Comparison of ENCODE assay signal across 22 cellular contexts in genomic region chr10:29925771-29926345, GRCh38.
DNase-seq lines count a peak whose midpoint lies in the region; ATAC-seq, FAIRE-seq and TF ChIP-seq lines count a peak whose summit lies in the region.
"Had no signal": no experiment of that assay in that cellular context is flagged by ENCODE, and none has a peak within 500 bp of the region (broad histone marks: within the 10 kb centered on the region; RNA-seq: fewer than 3 reads in every experiment).

No MANE protein-coding gene starts in this region.

- peaks cover 0 to 17% (median 0%) of the 10 kb centered on the region in 11 experiments; a peak in 3 of 22 replicates for H3K36me3 ChIP-seq in BLaER1 treated with 17β-estradiol and CSF1 and Interleukin-3, amounts not matched to agents 10 nM and 100 nM
- peaks cover 4% of the 10 kb centered on the region; the same call in 1 of the 2 replicates for H3K36me3 ChIP-seq in GM23338 (ENCODE audit: insufficient read depth)
- H3K36me3 ChIP-seq in astrocyte (ENCODE audit: insufficient read depth, low read length): no peaks in the 10 kb centered on the region
- no peaks in the 10 kb centered on the region for H3K36me3 ChIP-seq in body of pancreas (replicated peaks in 1 of 2; ENCODE audit: insufficient read depth in 1 of 2, low read depth in 2 of 2)
- H3K36me3 ChIP-seq: tibial nerve had no signal

- no peak for FAIRE-seq in astrocyte (lab: Jason Lieb, UNC)

- H3K9me3 Mint-ChIP-seq in GM23338 (no peaks in the 10 kb centered on the region; the same call in 1 of the 3 replicates), astrocyte (ENCODE audit: unreplicated experiment) (peaks cover 16% of the 10 kb centered on the region), neural crest cell (peaks cover 22% of the 10 kb centered on the region)

- no peaks in the 10 kb centered on the region for H3F3A ChIP-seq in GM23338 (replicated peaks; ENCODE audit: low read depth)

- H3K4me1 Mint-ChIP-seq in GM23338: peaks cover 24% of the 10 kb centered on the region
- peaks cover 21% of the 10 kb centered on the region for H3K4me1 Mint-ChIP-seq in astrocyte (ENCODE audit: low read depth, unreplicated experiment)
- peaks cover 25% of the 10 kb centered on the region for H3K4me1 Mint-ChIP-seq in neural crest cell

- H3K4me3 ChIP-seq in BLaER1 treated with 17β-estradiol and CSF1 and Interleukin-3, amounts not matched to agents 10 nM and 100 nM: peak overlapping the region in 6 of 10 experiments; percentile 0 to 46 (median 12); a peak in 4 of 20 replicates
- H3K4me3 ChIP-seq in GM23338 (no peak overlapping the region), astrocyte (ENCODE audit: insufficient read depth, low read depth, low read length) (no peak overlapping the region), body of pancreas (no peak overlapping the region)
- H3K4me3 ChIP-seq: tibial nerve had no signal

- no peak overlapping the region for H3K4me3 Mint-ChIP-seq in GM23338
- no peak overlapping the region for H3K4me3 Mint-ChIP-seq in astrocyte (ENCODE audit: unreplicated experiment)
- H3K4me3 Mint-ChIP-seq in neural crest cell: no peak overlapping the region
- H3K4me3 Mint-ChIP-seq: activated naive CD8-positive, alpha-beta T cell treated with anti-CD3 and anti-CD28 coated beads, Interleukin-2, amount 10 ng/mL, durations not matched to agents 7 days and 5 days; naive thymus-derived CD4-positive, alpha-beta T cell; T-helper 1 cell treated with Interleukin-12 subunit alpha and Interleukin-12 subunit beta and Interleukin-4 antibody, amounts not matched to agents 30 μg/mL and 1 μg/mL, for 36 hours had no signal

- no peaks in the 10 kb centered on the region for H3K9me2 ChIP-seq in GM23338 (ENCODE audit: insufficient read depth)

- H3K9ac ChIP-seq in BLaER1 treated with 17β-estradiol and CSF1 and Interleukin-3, amounts not matched to agents 10 nM and 100 nM: no peak overlapping the region
- H3K9ac ChIP-seq in astrocyte (ENCODE audit: low read length): no peak overlapping the region
- H3K9ac ChIP-seq: parathyroid adenoma had no signal

- H3K36me3 Mint-ChIP-seq in GM23338 (ENCODE audit: low read depth) (no peaks in the 10 kb centered on the region), astrocyte (ENCODE audit: low read depth, unreplicated experiment) (no peaks in the 10 kb centered on the region), neural crest cell (ENCODE audit: low read depth) (peaks cover 5% of the 10 kb centered on the region)
- H3K36me3 Mint-ChIP-seq: activated naive CD8-positive, alpha-beta T cell treated with anti-CD3 and anti-CD28 coated beads, Interleukin-2, amount 10 ng/mL, durations not matched to agents 7 days and 5 days had no signal

- H3K4me1 ChIP-seq in BLaER1 treated with 17β-estradiol and CSF1 and Interleukin-3, amounts not matched to agents 10 nM and 100 nM: peaks cover 22 to 37% (median 29%) of the 10 kb centered on the region in 10 experiments
- H3K4me1 ChIP-seq in GM23338 (ENCODE audit: insufficient read depth) (no peaks in the 10 kb centered on the region), astrocyte (ENCODE audit: insufficient read depth, low read length) (peaks cover 6% of the 10 kb centered on the region), body of pancreas (peaks cover 4% of the 10 kb centered on the region)
- H3K4me1 ChIP-seq: tibial nerve had no signal

- H3K79me2 ChIP-seq in GM23338 (replicated peaks; ENCODE audit: insufficient read depth): no peaks in the 10 kb centered on the region
- H3K79me2 ChIP-seq in astrocyte (ENCODE audit: insufficient read depth, low read length): no peaks in the 10 kb centered on the region
- H3K79me2 ChIP-seq: parathyroid adenoma had no signal

- intact Hi-C loops in body of pancreas (cut with DNase I): no loop called here

- H3K27ac Mint-ChIP-seq in GM23338: no peak overlapping the region
- no peak overlapping the region for H3K27ac Mint-ChIP-seq in astrocyte (ENCODE audit: unreplicated experiment)
- H3K27ac Mint-ChIP-seq in neural crest cell (ENCODE audit: unreplicated experiment): peak overlapping the region; percentile 54
- H3K27ac Mint-ChIP-seq: activated naive CD8-positive, alpha-beta T cell treated with anti-CD3 and anti-CD28 coated beads, Interleukin-2, amount 10 ng/mL, durations not matched to agents 7 days and 5 days; naive thymus-derived CD4-positive, alpha-beta T cell; T-helper 1 cell treated with Interleukin-12 subunit alpha and Interleukin-12 subunit beta and Interleukin-4 antibody, amounts not matched to agents 30 μg/mL and 1 μg/mL, for 36 hours had no signal

- TF ChIP-seq POLR2A in body of pancreas (IDR thresholded peaks at IDR 0.05): no peak

- H3K4me2 ChIP-seq in BLaER1 treated with 17β-estradiol and CSF1 and Interleukin-3, amounts not matched to agents 10 nM and 100 nM: peak overlapping the region in 1 of 11 experiments; percentile 13; a peak in 2 of 22 replicates
- H3K4me2 ChIP-seq in GM23338 (no peak overlapping the region), astrocyte (ENCODE audit: low read length) (peak overlapping the region; percentile 38)

- DNase-seq in GM23338 (ENCODE audit: low spot score): no peak
- no peak for DNase-seq in astrocyte (ENCODE audit: low read depth)
- DNase-seq in neural crest cell (ENCODE audit: low read depth, low spot score): no peak
- DNase-seq in body of pancreas: no peak
- DNase-seq in DMS 273 treated with DMSO at 0.1 percent for 48 hours (lab: John Stamatoyannopoulos, UW): no peak
- no peak for DNase-seq in cerebellar nuclear complex (lab: John Stamatoyannopoulos, UW)
- DNase-seq in HK-2 (ENCODE audit: unreplicated experiment): no peak
- DNase-seq: activated effector memory CD4-positive, alpha-beta T cell treated with Interleukin-2 at 50 U/mL for 16 hours; activated naive CD8-positive, alpha-beta T cell treated with anti-CD3 and anti-CD28 coated beads, Interleukin-2, amount 10 ng/mL, durations not matched to agents 7 days and 5 days; DMS79; left ventricle myocardium superior; midbrain; naive thymus-derived CD4-positive, alpha-beta T cell; NCI-H1930; NCI-H526 treated with DMSO at 0.1 percent for 48 hours; right cardiac atrium; stimulated activated CD4-positive, alpha-beta T cell treated with anti-CD3 and anti-CD28 coated beads, Interleukin-2, amount 100 ng/mL, for 48 hours had no signal

- TF ChIP-seq CTCF in GM23338 (conservative IDR thresholded peaks at IDR 0.05; ENCODE audit: low read depth in 2 of 2): no peak
- no peak for TF ChIP-seq CTCF in astrocyte (IDR thresholded peaks at IDR 0.05; ENCODE audit: insufficient read depth, low read depth, low read length)
- no peak for TF ChIP-seq CTCF in neural crest cell (conservative IDR thresholded peaks at IDR 0.05)
- TF ChIP-seq CTCF in body of pancreas (IDR thresholded peaks at IDR 0.05): no peak

- no peaks in the 10 kb centered on the region for H4K20me1 ChIP-seq in BLaER1 treated with 17β-estradiol and CSF1 and Interleukin-3, amounts not matched to agents 10 nM and 100 nM
- H4K20me1 ChIP-seq in GM23338 (replicated peaks; ENCODE audit: insufficient read depth) (no peaks in the 10 kb centered on the region), astrocyte (ENCODE audit: insufficient read depth, low read length) (no peaks in the 10 kb centered on the region)

- no peaks in the 10 kb centered on the region; a peak in 1 of 22 replicates for H3K27me3 ChIP-seq in BLaER1 treated with 17β-estradiol and CSF1 and Interleukin-3, amounts not matched to agents 10 nM and 100 nM
- H3K27me3 ChIP-seq in GM23338 (ENCODE audit: insufficient read depth) (no peaks in the 10 kb centered on the region), astrocyte (ENCODE audit: insufficient read depth, low read length) (no peaks in the 10 kb centered on the region), body of pancreas (no peaks in the 10 kb centered on the region)
- H3K27me3 ChIP-seq: tibial nerve had no signal

- H3K9me3 ChIP-seq in BLaER1 treated with 17β-estradiol and CSF1 and Interleukin-3, amounts not matched to agents 10 nM and 100 nM (replicated peaks in 1 of 11): peaks cover 49 to 66% (median 59%) of the 10 kb centered on the region in 11 experiments
- H3K9me3 ChIP-seq in astrocyte (ENCODE audit: insufficient read depth, low read depth, low read length) (peaks cover 2% of the 10 kb centered on the region), body of pancreas (no peaks in the 10 kb centered on the region)

- H3K27me3 Mint-ChIP-seq in GM23338 (ENCODE audit: insufficient read depth, low read depth, poor library complexity) (peaks cover 12% of the 10 kb centered on the region), astrocyte (ENCODE audit: low read depth, unreplicated experiment) (peaks cover 3% of the 10 kb centered on the region), neural crest cell (ENCODE audit: low read depth) (no peaks in the 10 kb centered on the region)

- ATAC-seq in GM23338 (no peak), body of pancreas (no peak)
- ATAC-seq: naive thymus-derived CD4-positive, alpha-beta T cell; right cardiac atrium had no signal

- H2AFZ ChIP-seq in GM23338 (peak overlapping the region; percentile 47; the same call in 1 of the 2 replicates), astrocyte (ENCODE audit: low read depth, low read length) (no peak overlapping the region)
- H2AFZ ChIP-seq: parathyroid adenoma had no signal

- H3K27ac ChIP-seq in BLaER1 treated with 17β-estradiol and CSF1 and Interleukin-3, amounts not matched to agents 10 nM and 100 nM: peak overlapping the region in 1 of 11 experiments; percentile 50; a peak in 2 of 22 replicates
- H3K27ac ChIP-seq in GM23338 (ENCODE audit: low read depth) (no peak overlapping the region), astrocyte (ENCODE audit: low read depth, low read length) (no peak overlapping the region), body of pancreas (no peak overlapping the region)
- H3K27ac ChIP-seq: epithelial cell of prostate, parathyroid adenoma, tibial nerve had no signal

- 60 to 64% methylated on average over 6 of the region's 6 CpGs for WGBS in body of pancreas, 2 donors

TF ChIP-seq in GM23338, 12 proteins besides CTCF, POLR2A, EP300 and RAD21 (continues in another document):
- TF ChIP-seq EZH2 (IDR thresholded peaks at IDR 0.05; ENCODE audit: low read depth, unreplicated experiment) (no peak), STAT1 (IDR thresholded peaks at IDR 0.05; ENCODE audit: unreplicated experiment) (no peak), EZH2phosphoT487 (IDR thresholded peaks at IDR 0.05; ENCODE audit: unreplicated experiment) (no peak)

Comparison
In these comparisons a context has a peak if more than half of its experiments do, and no peak if none do; other contexts are left out.
1. H3K4me3 ChIP-seq: peak in BLaER1 treated with 17β-estradiol and CSF1 and Interleukin-3, amounts not matched to agents 10 nM and 100 nM (6 of 10); none in GM23338 (single experiment), astrocyte (single experiment) and body of pancreas (0 of 2).